17 cellular contexts compared by ENCODE assay signal in the genomic region with DNA sequence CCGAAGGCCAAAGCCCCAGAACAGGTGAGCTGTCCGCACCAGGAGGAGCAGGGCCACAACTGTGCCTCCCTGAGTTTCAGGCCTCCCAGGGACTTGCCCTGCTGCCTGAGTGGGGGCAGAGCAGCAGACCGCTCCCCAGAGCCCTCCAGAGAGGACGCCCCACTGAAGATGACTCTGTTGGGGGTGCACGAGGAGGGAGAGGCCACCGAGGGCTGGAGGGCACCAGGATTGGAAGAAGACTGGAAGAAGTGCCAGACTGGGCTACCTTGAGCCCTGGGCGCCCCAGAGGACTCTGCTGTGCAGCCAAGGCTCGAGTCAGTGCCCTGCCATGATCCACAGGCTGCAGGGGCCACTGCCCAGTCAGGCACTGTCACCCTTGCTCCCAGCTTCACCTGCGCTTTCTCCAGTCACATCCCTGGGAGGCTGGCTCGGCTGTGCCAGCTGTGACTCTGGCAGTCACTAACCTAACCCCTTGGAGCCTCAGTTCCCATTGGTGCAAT. TPM values are rescaled to one million over a fixed set of nuclear protein-coding genes. Genes with fewer than 3 reads are reported as not detected.
A peak's percentile ranks its signal among the peaks of the same experiment; 100 is the strongest.
DNase-seq lines count a peak whose midpoint lies in the region; ATAC-seq and TF ChIP-seq lines count a peak whose summit lies in the region.
"Had no signal": no experiment of that assay in that cellular context is flagged by ENCODE, and none has a peak within 500 bp of the region (broad histone marks: within the 10 kb centered on the region; RNA-seq: fewer than 3 reads in every experiment).

No MANE protein-coding gene starts in this region.

- POLR2A ChIA-PET in activated CD4-positive, alpha-beta T cell treated with anti-CD3 and anti-CD28 coated beads, Interleukin-2, amount 10 ng/mL, durations not matched to agents 7 days and 5 days (lab: Charles Lee): no interaction called here

- no peaks in the 10 kb centered on the region for H3K9me3 Mint-ChIP-seq in activated CD4-positive, alpha-beta T cell treated with anti-CD3 and anti-CD28 coated beads, Interleukin-2, amount 10 ng/mL, durations not matched to agents 7 days and 5 days
- H3K9me3 Mint-ChIP-seq in stimulated activated effector memory CD8-positive, alpha-beta T cell treated with anti-CD3 and anti-CD28 coated beads, Interleukin-12 subunit alpha, Interleukin-12 subunit beta, amount 100 ng/mL, for 72 hours: no peaks in the 10 kb centered on the region

- peak; percentile 13 for ATAC-seq in foreskin keratinocyte
- peak; percentile 5 for ATAC-seq in stimulated activated effector memory CD8-positive, alpha-beta T cell treated with anti-CD3 and anti-CD28 coated beads, Interleukin-12 subunit alpha, Interleukin-12 subunit beta, amount 100 ng/mL, for 72 hours
- no peak for ATAC-seq in HG03159 (IDR thresholded peaks at IDR 0.05; ENCODE audit: unreplicated experiment)
- ATAC-seq: mucosa of descending colon, SK-N-SH treated with all-trans-retinoic acid at 6 μM for 48 hours had no signal

- no peak overlapping the region for H3K4me3 Mint-ChIP-seq in activated CD4-positive, alpha-beta T cell treated with anti-CD3 and anti-CD28 coated beads, Interleukin-2, amount 10 ng/mL, durations not matched to agents 7 days and 5 days
- peak overlapping the region; percentile 42 for H3K4me3 Mint-ChIP-seq in stimulated activated effector memory CD8-positive, alpha-beta T cell treated with anti-CD3 and anti-CD28 coated beads, Interleukin-12 subunit alpha, Interleukin-12 subunit beta, amount 100 ng/mL, for 72 hours

- no peak overlapping the region for H3K4me3 ChIP-seq in coronary artery
- H3K4me3 ChIP-seq: mucosa of descending colon, PC-9 had no signal

- H3K36me3 Mint-ChIP-seq in activated CD4-positive, alpha-beta T cell treated with anti-CD3 and anti-CD28 coated beads, Interleukin-2, amount 10 ng/mL, durations not matched to agents 7 days and 5 days (ENCODE audit: low read depth): peaks cover 25% of the 10 kb centered on the region
- H3K36me3 Mint-ChIP-seq in stimulated activated effector memory CD8-positive, alpha-beta T cell treated with anti-CD3 and anti-CD28 coated beads, Interleukin-12 subunit alpha, Interleukin-12 subunit beta, amount 100 ng/mL, for 72 hours: peaks cover 100% of the 10 kb centered on the region

- no peak overlapping the region for H3K27ac Mint-ChIP-seq in activated CD4-positive, alpha-beta T cell treated with anti-CD3 and anti-CD28 coated beads, Interleukin-2, amount 10 ng/mL, durations not matched to agents 7 days and 5 days
- peak overlapping the region; percentile 85 for H3K27ac Mint-ChIP-seq in stimulated activated effector memory CD8-positive, alpha-beta T cell treated with anti-CD3 and anti-CD28 coated beads, Interleukin-12 subunit alpha, Interleukin-12 subunit beta, amount 100 ng/mL, for 72 hours

- H3K4me1 Mint-ChIP-seq in activated CD4-positive, alpha-beta T cell treated with anti-CD3 and anti-CD28 coated beads, Interleukin-2, amount 10 ng/mL, durations not matched to agents 7 days and 5 days: peaks cover 17% of the 10 kb centered on the region
- peaks cover 92% of the 10 kb centered on the region for H3K4me1 Mint-ChIP-seq in stimulated activated effector memory CD8-positive, alpha-beta T cell treated with anti-CD3 and anti-CD28 coated beads, Interleukin-12 subunit alpha, Interleukin-12 subunit beta, amount 100 ng/mL, for 72 hours

- H3K27ac ChIP-seq in VCaP (peak overlapping the region; percentile 41), foreskin keratinocyte (no peak overlapping the region), coronary artery (no peak overlapping the region)
- H3K27ac ChIP-seq: PC-9 had no signal

- TF ChIP-seq CTCF in VCaP (conservative IDR thresholded peaks at IDR 0.05) (no peak), foreskin keratinocyte (conservative IDR thresholded peaks at IDR 0.05) (no peak), coronary artery (IDR thresholded peaks at IDR 0.05) (no peak)

- DNase-seq in activated CD4-positive, alpha-beta T cell treated with anti-CD3 and anti-CD28 coated beads, Interleukin-2, amount 10 ng/mL, durations not matched to agents 7 days and 5 days: peak; percentile 4
- no peak for DNase-seq in activated CD4-positive, alpha-beta T cell treated with anti-CD3 and anti-CD28 coated beads, Interleukin-2, amount 50 U/mL, for 4 hours
- DNase-seq in foreskin keratinocyte (no peak), NCI-H345 treated with DMSO at 0.1 percent for 48 hours (lab: John Stamatoyannopoulos, UW; ENCODE audit: unreplicated experiment) (no peak), coronary artery (ENCODE audit: low spot score) (no peak)
- DNase-seq in stimulated activated effector memory CD8-positive, alpha-beta T cell treated with anti-CD3 and anti-CD28 coated beads, Interleukin-12 subunit alpha, Interleukin-12 subunit beta, amount 100 ng/mL, for 72 hours (ENCODE audit: low spot score in 2 of 2): peak in 1 of 2 donors; percentile 53
- DNase-seq: GF-D8, hippocampal formation, NCI-H1930, NCI-H69, PC-9 had no signal

- H3K4me1 ChIP-seq in foreskin keratinocyte: no peaks in the 10 kb centered on the region

- no peaks in the 10 kb centered on the region for H3K27me3 Mint-ChIP-seq in activated CD4-positive, alpha-beta T cell treated with anti-CD3 and anti-CD28 coated beads, Interleukin-2, amount 10 ng/mL, durations not matched to agents 7 days and 5 days

- no peaks in the 10 kb centered on the region for H3K27me3 ChIP-seq in foreskin keratinocyte

- CTCF ChIA-PET in activated CD4-positive, alpha-beta T cell treated with anti-CD3 and anti-CD28 coated beads, Interleukin-2, amount 10 ng/mL, durations not matched to agents 7 days and 5 days (lab: Charles Lee): interaction anchor here (1.0 to 1.3 kb wide), 2 partner anchors 10 to 22 kb away, joined by 3 read pairs; no protein-coding TSS in a partner anchor

RNA-seq across cellular contexts. Expression of a gene that starts 11.3 kb away (rescaled TPM):
- total RNA-seq in activated CD4-positive, alpha-beta T cell treated with anti-CD3 and anti-CD28 coated beads, Interleukin-2, amount 10 ng/mL, durations not matched to agents 7 days and 5 days: 10 to 100 TPM; 25.9 to 26.7 TPM
- not detected in 2 replicates for total RNA-seq in foreskin keratinocyte
- not detected in 2 replicates for polyA plus RNA-seq in foreskin keratinocyte
- total RNA-seq: A673, dermis microvascular lymphatic vessel endothelial cell, PC-9 had no signal

RNA-seq across cellular contexts. Expression of a gene that starts 32.2 kb away (rescaled TPM):
- total RNA-seq in activated CD4-positive, alpha-beta T cell treated with anti-CD3 and anti-CD28 coated beads, Interleukin-2, amount 10 ng/mL, durations not matched to agents 7 days and 5 days: 10 to 100 TPM; 38.7 to 41.3 TPM
- 67.8 and 70.8 TPM in 2 replicates for total RNA-seq in foreskin keratinocyte
- polyA plus RNA-seq in foreskin keratinocyte: 62.4 and 67.2 TPM in 2 replicates

Comparison
In these comparisons a context has a peak if more than half of its experiments do, and no peak if none do; other contexts are left out.
1. RNA of a gene that starts 11.3 kb away (total RNA-seq): 25.9 to 26.7 TPM in activated CD4-positive, alpha-beta T cell treated with anti-CD3 and anti-CD28 coated beads, Interleukin-2, amount 10 ng/mL, durations not matched to agents 7 days and 5 days; not detected in foreskin keratinocyte; every median in the first group is over 10 times any median in the second.